In genomic region chr6:157763129-157763893, GRCh38 we compare ENCODE assay signal across 8 cellular contexts. TPM values are rescaled to one million over a fixed set of nuclear protein-coding genes. Genes with fewer than 3 reads are reported as not detected.
DNase-seq lines count a peak whose midpoint lies in the region; ATAC-seq, FAIRE-seq and TF ChIP-seq lines count a peak whose summit lies in the region.

No MANE protein-coding gene starts in this region.

- H3K9me3 ChIP-seq in Caco-2 (no peaks in the 10 kb centered on the region), endothelial cell of umbilical vein (replicated peaks; ENCODE audit: control insufficient read depth, insufficient read depth, low read length) (no peaks in the 10 kb centered on the region), WERI-Rb-1 (ENCODE audit: severe bottlenecking) (no peaks in the 10 kb centered on the region)
- no peaks in the 10 kb centered on the region for H3K9me3 ChIP-seq in naive thymus-derived CD4-positive, alpha-beta T cell (ENCODE audit: control insufficient read depth in 2 of 3, low read length in 3 of 3)

- peak overlapping the region; percentile 79 for H3K9ac ChIP-seq in endothelial cell of umbilical vein (replicated peaks; ENCODE audit: extremely low read depth, insufficient read depth, low read length)

- in situ Hi-C loops in KBM-7 (cut with MboI; ENCODE audit: low pct_unique_long_range_greater_than_20kb, low sequenced_read_pairs) (loop anchor here (10.0 kb wide), 1 partner anchor 111 kb away; no protein-coding TSS in a partner anchor), SK-MEL-5 (cut with HindIII; ENCODE audit: low pct_unique_long_range_greater_than_20kb, low sequenced_read_pairs) (no loop called here)

- H3K4me1 ChIP-seq in Caco-2 (peaks cover 30% of the 10 kb centered on the region), endothelial cell of umbilical vein (ENCODE audit: control insufficient read depth, extremely low read depth, insufficient read depth, low read length) (peaks cover 58% of the 10 kb centered on the region)
- peaks cover 27 to 62% of the 10 kb centered on the region in 2 donors for H3K4me1 ChIP-seq in naive thymus-derived CD4-positive, alpha-beta T cell (ENCODE audit: control insufficient read depth in 2 of 2, insufficient read depth in 2 of 2, low read length in 2 of 2)

- H3K36me3 ChIP-seq in Caco-2 (ENCODE audit: control insufficient read depth, insufficient read depth, low read length) (no peaks in the 10 kb centered on the region), endothelial cell of umbilical vein (ENCODE audit: control insufficient read depth in 2 of 2, extremely low read depth in 1 of 2, insufficient read depth in 2 of 2, low read length in 2 of 2) (no peaks in the 10 kb centered on the region), WERI-Rb-1 (no peaks in the 10 kb centered on the region)
- H3K36me3 ChIP-seq in naive thymus-derived CD4-positive, alpha-beta T cell (ENCODE audit: control insufficient read depth in 2 of 3, insufficient read depth in 3 of 3, low read length in 3 of 3), result no peaks in the 10 kb centered on the region

- H3K27me3 Mint-ChIP-seq in Caco-2 (ENCODE audit: insufficient read depth, unreplicated experiment), result no peaks in the 10 kb centered on the region
- H3K27me3 Mint-ChIP-seq in naive thymus-derived CD4-positive, alpha-beta T cell, result peaks cover 0 to 32% (median 0%) of the 10 kb centered on the region in 5 donors

- H3K79me2 ChIP-seq in endothelial cell of umbilical vein (ENCODE audit: control insufficient read depth, insufficient read depth, low read length), result no peaks in the 10 kb centered on the region

- no peaks in the 10 kb centered on the region for H3K36me3 Mint-ChIP-seq in Caco-2 (ENCODE audit: insufficient read depth, unreplicated experiment)
- peaks cover 0 to 6% (median 0%) of the 10 kb centered on the region in 5 donors for H3K36me3 Mint-ChIP-seq in naive thymus-derived CD4-positive, alpha-beta T cell

- CTCF ChIA-PET in Caco-2 (lab: Charles Lee) (interaction anchor here (1.0 kb wide), 1 partner anchor 8 kb away, joined by 4 read pairs; no protein-coding TSS in a partner anchor), endothelial cell of umbilical vein (lab: Charles Lee) (interaction anchor here (0.5 to 10.6 kb wide), 6 partner anchors 8 to 939 kb away, joined by 3 to 235 read pairs (median 4); no protein-coding TSS in a partner anchor)
- CTCF ChIA-PET in naive thymus-derived CD4-positive, alpha-beta T cell (lab: Charles Lee), result interaction anchor here (0.6 to 6.6 kb wide), 15 partner anchors 7 to 263 kb away, joined by 3 to 53 read pairs (median 3); no protein-coding TSS in a partner anchor

- H4K20me1 ChIP-seq in endothelial cell of umbilical vein (replicated peaks; ENCODE audit: control insufficient read depth, extremely low read depth, insufficient read depth, low read length), result no peaks in the 10 kb centered on the region

- no peak for ATAC-seq in naive thymus-derived CD4-positive, alpha-beta T cell
- no peak for ATAC-seq in GM21360 (IDR thresholded peaks at IDR 0.05; ENCODE audit: unreplicated experiment)

- H3K4me3 ChIP-seq in Caco-2 (ENCODE audit: low read depth, low read length) (no peak overlapping the region), endothelial cell of umbilical vein (replicated peaks in 1 of 3; ENCODE audit: insufficient read depth in 1 of 3, low read depth in 1 of 3, low read length in 3 of 3) (no peak overlapping the region), WERI-Rb-1 (ENCODE audit: low read depth, low read length) (no peak overlapping the region)
- peak overlapping the region; percentile 33 for H3K4me3 ChIP-seq in naive thymus-derived CD4-positive, alpha-beta T cell (ENCODE audit: low read length)

- TF ChIP-seq CTCF in Caco-2 (IDR thresholded peaks at IDR 0.05; ENCODE audit: insufficient read depth in 1 of 2, low read depth in 1 of 2, low read length in 1 of 2, severe bottlenecking in 1 of 2, unreplicated experiment in 1 of 2) (no peak), endothelial cell of umbilical vein (IDR thresholded peaks at IDR 0.05; ENCODE audit: extremely low read depth in 1 of 2, insufficient read depth in 1 of 2, low read depth in 1 of 2, low read length in 2 of 2) (no peak), WERI-Rb-1 (IDR thresholded peaks at IDR 0.05; ENCODE audit: low read depth, low read length) (no peak)

- H2AFZ ChIP-seq in endothelial cell of umbilical vein (ENCODE audit: low read depth, low read length), result no peak overlapping the region

- no TSS peak for BruUV-seq in Caco-2 (replicated peaks; lab: Mats Ljungman, UMichigan)
- BruUV-seq in endothelial cell of umbilical vein (replicated peaks; lab: Mats Ljungman, UMichigan), result no TSS peak

- TF ChIP-seq POLR2A in endothelial cell of umbilical vein (IDR thresholded peaks at IDR 0.05; ENCODE audit: low read depth, low read length), result no peak

- peak; percentile 89 for FAIRE-seq in endothelial cell of umbilical vein (lab: Jason Lieb, UNC)

- peaks cover 47% of the 10 kb centered on the region for H3K4me1 Mint-ChIP-seq in Caco-2 (ENCODE audit: low read depth, unreplicated experiment)
- H3K4me1 Mint-ChIP-seq in naive thymus-derived CD4-positive, alpha-beta T cell, result peaks cover 40 to 89% (median 73%) of the 10 kb centered on the region in 7 donors

- H3K9me3 Mint-ChIP-seq in Caco-2 (ENCODE audit: unreplicated experiment), result no peaks in the 10 kb centered on the region
- H3K9me3 Mint-ChIP-seq in naive thymus-derived CD4-positive, alpha-beta T cell, result peaks cover 0 to 3% (median 0%) of the 10 kb centered on the region in 11 donors

- H3K27ac ChIP-seq in endothelial cell of umbilical vein (ENCODE audit: insufficient read depth, low read depth, low read length), result peak overlapping the region; percentile 97
- peak overlapping the region; percentile 56 for H3K27ac ChIP-seq in naive thymus-derived CD4-positive, alpha-beta T cell (ENCODE audit: low read depth, low read length)
- no peak overlapping the region for H3K27ac ChIP-seq in WERI-Rb-1

- intact Hi-C loops in Caco-2 (cut with micrococcal nuclease; ENCODE audit: unreplicated experiment), result loop anchor here (1.0 to 2.0 kb wide), 3 partner anchors 24 to 191 kb away; no protein-coding TSS in a partner anchor
- intact Hi-C loops in endothelial cell of umbilical vein (cut with micrococcal nuclease), result loop anchor here (5.0 kb wide), 4 partner anchors 219 to 794 kb away; partner anchors contain the start of gene SYNJ2
- intact Hi-C loops in naive thymus-derived CD4-positive, alpha-beta T cell (cut with micrococcal nuclease), result loop anchor here (1.0 to 10.0 kb wide), 7 partner anchors 17 to 1091 kb away; partner anchors contain the start of gene TMEM242 (in 1 of the 2)

- DNase-seq in Caco-2, result peak; percentile 93 to 96
- peak; percentile 14 for DNase-seq in KBM-7
- DNase-seq in SK-MEL-5 (ENCODE audit: low read depth, low spot score), result peak; percentile 39
- peak; percentile 81 for DNase-seq in endothelial cell of umbilical vein (ENCODE audit: low read depth, low spot score)
- peak in 1 of 9 donors; percentile 54 for DNase-seq in naive thymus-derived CD4-positive, alpha-beta T cell
- no peak for DNase-seq in amygdala (lab: John Stamatoyannopoulos, UW)
- DNase-seq in WERI-Rb-1, result no peak

- peak overlapping the region; percentile 94 for H3K27ac Mint-ChIP-seq in Caco-2 (ENCODE audit: unreplicated experiment)
- peak overlapping the region; percentile 90 to 99 (median 96) for H3K27ac Mint-ChIP-seq in naive thymus-derived CD4-positive, alpha-beta T cell

- H3K4me2 ChIP-seq in endothelial cell of umbilical vein (ENCODE audit: insufficient read depth, low read length), result peak overlapping the region; percentile 84

- POLR2A ChIA-PET in Caco-2 (lab: Charles Lee), result interaction anchor here (0.9 to 1.1 kb wide), 4 partner anchors 16 to 190 kb away, joined by 3 read pairs; no protein-coding TSS in a partner anchor
- POLR2A ChIA-PET in endothelial cell of umbilical vein (lab: Charles Lee), result interaction anchor here (1.8 kb wide), 1 partner anchor 82 kb away, joined by 5 read pairs; no protein-coding TSS in a partner anchor
- POLR2A ChIA-PET in naive thymus-derived CD4-positive, alpha-beta T cell (lab: Charles Lee), result interaction anchor here (0.6 to 2.6 kb wide), 13 partner anchors 8 to 126 kb away, joined by 3 to 18 read pairs (median 4); no protein-coding TSS in a partner anchor

- dilution Hi-C loops in endothelial cell of umbilical vein (cut with MboI; ENCODE audit: extremely low pct_ligation_motif_present, low sequenced_read_pairs), result no loop called here

- no peaks in the 10 kb centered on the region for H3K9me1 ChIP-seq in endothelial cell of umbilical vein (replicated peaks; ENCODE audit: control insufficient read depth, extremely low read depth, insufficient read depth, low read length)

- peak overlapping the region; percentile 30 for H3K4me3 Mint-ChIP-seq in Caco-2 (ENCODE audit: unreplicated experiment)
- H3K4me3 Mint-ChIP-seq in naive thymus-derived CD4-positive, alpha-beta T cell, result peak overlapping the region; percentile 71 to 84 (median 78)

- H3K27me3 ChIP-seq in Caco-2 (replicated peaks; ENCODE audit: control insufficient read depth, insufficient read depth, low read length) (no peaks in the 10 kb centered on the region), endothelial cell of umbilical vein (ENCODE audit: control insufficient read depth in 2 of 2, insufficient read depth in 2 of 2, low read length in 2 of 2) (no peaks in the 10 kb centered on the region), WERI-Rb-1 (ENCODE audit: insufficient read depth, low read depth, severe bottlenecking) (no peaks in the 10 kb centered on the region)
- H3K27me3 ChIP-seq in naive thymus-derived CD4-positive, alpha-beta T cell (ENCODE audit: control insufficient read depth in 2 of 2, insufficient read depth in 2 of 2, low read length in 2 of 2), result no peaks in the 10 kb centered on the region

TF ChIP-seq in endothelial cell of umbilical vein, 7 proteins besides CTCF, POLR2A, EP300 and RAD21 (continues in another document):
- TF ChIP-seq POLR2AphosphoS5 (IDR thresholded peaks at IDR 0.05; ENCODE audit: insufficient read depth, low read depth, low read length), result peak; percentile 75

RNA-seq across cellular contexts. Expression of gene SNX9, which starts 59.7 kb away (rescaled TPM):
- total RNA-seq in Caco-2 (2022) (27.4 and 29.5 TPM in 2 replicates), endothelial cell of umbilical vein (51.4 and 54.5 TPM in 2 replicates)
- total RNA-seq in SK-MEL-5 (2014; rRNA removed; shearing (Covaris generic)), result 138 and 144 TPM in 2 replicates
- polyA plus RNA-seq in SK-MEL-5 (2015; cell fraction: cytosol; rRNA removed), result 110 and 140 TPM in 2 replicates
- 63.9 and 71.4 TPM in 2 replicates for polyA plus RNA-seq in SK-MEL-5 (2015; cell fraction: nucleus; rRNA removed)
- 22.7 and 27.5 TPM in 2 replicates for polyA plus RNA-seq in endothelial cell of umbilical vein
- 37.3 and 40.2 TPM in 2 replicates for polyA plus RNA-seq in endothelial cell of umbilical vein (2011; cell fraction: cytosol; rRNA removed)
- 54.5 and 56.3 TPM in 2 replicates for polyA plus RNA-seq in endothelial cell of umbilical vein (2011; cell fraction: nucleus; rRNA removed)
- polyA plus RNA-seq in endothelial cell of umbilical vein (2012), result 32.2 and 32.5 TPM in 2 replicates
- polyA minus RNA-seq in endothelial cell of umbilical vein, result 27.5 and 29.1 TPM in 2 replicates
- polyA minus RNA-seq in endothelial cell of umbilical vein (2011; cell fraction: cytosol; rRNA and poly(A)+ RNA removed), result 12.6 TPM
- polyA minus RNA-seq in endothelial cell of umbilical vein (2011; cell fraction: nucleus; rRNA and poly(A)+ RNA removed), result 25.7 and 25.8 TPM in 2 replicates
- 10 to 100 TPM; 13.4 to 39.2 (median 36.4) TPM for total RNA-seq in naive thymus-derived CD4-positive, alpha-beta T cell
- 10 to 100 TPM; 23.8 to 51.5 TPM for polyA plus RNA-seq in naive thymus-derived CD4-positive, alpha-beta T cell

Comparison
In these comparisons a context has a peak if more than half of its experiments do, and no peak if none do; other contexts are left out.
1. DNase-seq: peak in Caco-2 (2 of 2), KBM-7 (single experiment), SK-MEL-5 (single experiment) and endothelial cell of umbilical vein (single experiment); none in amygdala (0 of 56) and WERI-Rb-1 (single experiment).